Comparison of ENCODE assay signal across 17 cellular contexts in the genomic region with DNA sequence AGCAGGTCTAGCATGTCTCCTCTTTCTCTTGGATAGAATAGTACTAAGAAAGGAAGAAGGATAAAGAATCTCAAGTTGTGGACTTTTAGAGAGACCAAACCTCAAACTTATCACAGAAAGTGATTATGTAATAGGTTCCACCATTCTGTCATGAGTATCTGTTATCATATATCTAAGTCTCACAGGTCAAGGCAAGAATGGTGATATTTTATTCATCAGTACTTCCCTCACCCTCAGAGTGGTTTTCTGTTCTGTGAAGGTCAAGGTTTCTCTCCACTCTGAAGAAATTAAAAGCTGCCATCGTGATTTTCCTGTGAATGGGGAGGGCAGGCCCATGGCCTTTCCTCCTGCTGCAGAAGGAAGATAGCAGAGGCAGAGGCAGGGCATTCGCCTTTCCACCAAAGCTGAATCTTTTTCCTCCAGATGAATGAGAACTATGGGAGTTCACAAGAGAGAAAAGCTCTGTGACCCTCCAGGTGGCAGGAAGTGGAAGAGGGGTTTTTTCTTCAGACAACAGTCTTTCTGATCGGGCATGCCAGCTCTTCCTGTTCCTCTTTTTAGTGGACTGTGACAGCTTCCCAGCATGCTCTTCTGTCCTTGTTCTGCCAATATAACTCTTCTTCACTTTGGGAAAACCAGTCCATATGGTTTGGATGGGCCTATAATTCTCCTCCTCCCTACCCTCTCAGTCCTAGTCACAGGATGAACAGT. TPM values are rescaled to one million over a fixed set of nuclear protein-coding genes. Genes with fewer than 3 reads are reported as not detected.
DNase-seq lines count a peak whose midpoint lies in the region; ATAC-seq, FAIRE-seq and TF ChIP-seq lines count a peak whose summit lies in the region.
"Had no signal": no experiment of that assay in that cellular context is flagged by ENCODE, and none has a peak within 500 bp of the region (broad histone marks: within the 10 kb centered on the region; RNA-seq: fewer than 3 reads in every experiment).

No MANE protein-coding gene starts in this region.

- 0% methylated on average over 3 of the region's 3 CpGs for WGBS in K562 (ENCODE audit: insufficient coverage, low coverage, missing lambda C conversion rate)
- 49 to 60% methylated on average over 3 of the region's 3 CpGs for WGBS in thyroid gland, 2 donors

- POLR2A ChIA-PET in K562 (lab: Yijun Ruan, JAX), result no interaction called here

- H3K4me2 ChIP-seq in K562 (ENCODE audit: insufficient read depth, low read length), result no peak overlapping the region

- H3K27ac ChIP-seq in K562 (ENCODE audit: extremely low read depth, low read depth, low read length) (no peak overlapping the region), vagina (no peak overlapping the region), thyroid gland (no peak overlapping the region)
- H3K27ac ChIP-seq: cardiac muscle cell had no signal

- H3K4me3 ChIP-seq in K562, result no peak overlapping the region
- H3K4me3 ChIP-seq in vagina, result no peak overlapping the region
- H3K4me3 ChIP-seq in thyroid gland (replicated peaks in 1 of 3), result no peak overlapping the region
- H3K4me3 ChIP-seq: cardiac muscle cell had no signal

- no peak overlapping the region for H3K9ac ChIP-seq in K562 (ENCODE audit: insufficient read depth in 1 of 2, low read depth in 2 of 2, low read length in 2 of 2)

- CTCF ChIA-PET in K562 (lab: Yijun Ruan, JAX; ENCODE audit: low intra/inter-chr PET ratio), result no interaction called here

- no peak overlapping the region for H2AFZ ChIP-seq in K562 (ENCODE audit: low read depth, low read length)

- TF ChIP-seq RAD21 in K562 (CRISPR knock-in tag; conservative IDR thresholded peaks at IDR 0.05 in 1 of 2, IDR thresholded peaks at IDR 0.05 in 1 of 2), result no peak

- TF ChIP-seq EP300 in K562 (IDR thresholded peaks at IDR 0.05; ENCODE audit: low read length), result no peak

- 0 out of 2 replicates have a peak, but pooled peaks cover 4% of the 10 kb centered on the region for H4K20me1 ChIP-seq in K562 (replicated peaks; ENCODE audit: control insufficient read depth, insufficient read depth, low read length)

- H3K27me3 ChIP-seq in K562 (ENCODE audit: control insufficient read depth in 2 of 2, insufficient read depth in 2 of 2, low read length in 2 of 2) (peaks cover 0 to 2% of the 10 kb centered on the region in 2 experiments; a peak in 2 of 5 replicates), vagina (no peaks in the 10 kb centered on the region), thyroid gland (no peaks in the 10 kb centered on the region)

- H3K4me1 ChIP-seq in K562 (replicated peaks in 1 of 2; ENCODE audit: control insufficient read depth in 2 of 2, insufficient read depth in 2 of 2, low read length in 2 of 2), result no peaks in the 10 kb centered on the region
- H3K4me1 ChIP-seq in vagina, result no peaks in the 10 kb centered on the region
- no peaks in the 10 kb centered on the region for H3K4me1 ChIP-seq in thyroid gland

- TF ChIP-seq CTCF in K562 (IDR thresholded peaks at IDR 0.05 in 2 of 3, conservative IDR thresholded peaks at IDR 0.05 in 1 of 3; ENCODE audit: insufficient read depth in 2 of 3, low read depth in 1 of 3, low read length in 3 of 3) (no peak), vagina (IDR thresholded peaks at IDR 0.05) (no peak), thyroid gland (IDR thresholded peaks at IDR 0.05) (no peak)

- no peaks in the 10 kb centered on the region for H3K9me3 ChIP-seq in K562 (replicated peaks; ENCODE audit: control insufficient read depth, insufficient read depth, low read depth, low read length)
- H3K9me3 ChIP-seq in vagina, result no peaks in the 10 kb centered on the region
- no peaks in the 10 kb centered on the region for H3K9me3 ChIP-seq in thyroid gland

- TF ChIP-seq POLR2A in K562 (conservative IDR thresholded peaks at IDR 0.05), result no peak
- no peak for TF ChIP-seq POLR2A in vagina (IDR thresholded peaks at IDR 0.05)
- no peak for TF ChIP-seq POLR2A in thyroid gland (IDR thresholded peaks at IDR 0.05)

- DNase-seq in K562 (ENCODE audit: extremely low read depth in 1 of 4, low spot score in 3 of 4) (no peak), vagina (ENCODE audit: extremely low spot score in 2 of 2) (no peak), NCI-H1092 (lab: John Stamatoyannopoulos, UW) (no peak), HUDEP-2 (lab: John Stamatoyannopoulos, UW; ENCODE audit: unreplicated experiment in 76 of 76) (no peak), thyroid gland (no peak)
- DNase-seq: activated CD4-positive, alpha-beta T cell treated with anti-CD3 and anti-CD28 coated beads, Interleukin-2, amount 50 U/mL, for 4 hours; kidney glomerular epithelial cell; stimulated activated CD4-positive, alpha-beta T cell treated with anti-CD3 and anti-CD28 coated beads, Interleukin-4, amount 100 ng/mL, for 24 hours; stimulated activated naive CD4-positive, alpha-beta T cell treated with Interleukin-2 at 50 U/mL for 16 hours had no signal

- H3K79me2 ChIP-seq in K562 (ENCODE audit: control insufficient read depth, insufficient read depth, low read length), result no peaks in the 10 kb centered on the region

- intact Hi-C loops in K562 (cut with micrococcal nuclease), result no loop called here
- intact Hi-C loops in vagina (cut with DNase I), result no loop called here
- intact Hi-C loops in thyroid gland (cut with DNase I), result no loop called here

- FAIRE-seq in K562 (lab: Jason Lieb, UNC), result no peak
- FAIRE-seq: endometrium, H1 had no signal

- ATAC-seq in GM18508 (IDR thresholded peaks at IDR 0.05; ENCODE audit: insufficient read depth, unreplicated experiment), result peak; percentile 43
- ATAC-seq in GM21576 (IDR thresholded peaks at IDR 0.05; ENCODE audit: unreplicated experiment), result peak; percentile 70
- ATAC-seq in HG03432 (IDR thresholded peaks at IDR 0.05; ENCODE audit: unreplicated experiment), result peak; percentile 90
- no peak for ATAC-seq in K562

- H3K9me1 ChIP-seq in K562 (ENCODE audit: control insufficient read depth, insufficient read depth, low read length), result no peaks in the 10 kb centered on the region

- no peaks in the 10 kb centered on the region for H3K36me3 ChIP-seq in K562 (ENCODE audit: control insufficient read depth, insufficient read depth, low read length)
- no peaks in the 10 kb centered on the region for H3K36me3 ChIP-seq in vagina
- no peaks in the 10 kb centered on the region for H3K36me3 ChIP-seq in thyroid gland
- H3K36me3 ChIP-seq: cardiac muscle cell had no signal

- BruUV-seq in K562 (replicated peaks; lab: Mats Ljungman, UMichigan), result no TSS peak

- in situ Hi-C loops in K562 (cut with MboI), result no loop called here

TF ChIP-seq in K562, 482 proteins besides CTCF, POLR2A, EP300 and RAD21:
- no peak for TF ChIP-seq NELFE (IDR thresholded peaks at IDR 0.05; ENCODE audit: insufficient read depth, insufficient read length)
- TF ChIP-seq SPI1 (IDR thresholded peaks at IDR 0.05; ENCODE audit: borderline replicate concordance, low read depth, low read length), result peak; percentile 54; the same call in 1 of the 2 replicates
- no peak for TF ChIP-seq ARNT (IDR thresholded peaks at IDR 0.05)
TF ChIP-seq in K562: peak in this region for 1.

RNA-seq across cellular contexts. Expression of a gene that starts 37.1 kb away (rescaled TPM):
- not detected in 2 replicates for total RNA-seq in K562 (2011; cell fraction: chromatin; rRNA removed; ENCODE audit: low replicate concordance)
- not detected in 2 replicates for total RNA-seq in K562 (2011; cell fraction: nucleolus; rRNA removed)
- total RNA-seq in K562 (2011; cell fraction: nucleoplasm; rRNA removed), result not detected in 2 replicates
- 0.29 TPM in 1 of 2 replicates, not detected in the other for total RNA-seq in K562 (2014; rRNA removed)
- total RNA-seq in K562 (2014; rRNA removed; fragmentation: Illumina TruSeq; extraction: Trizol), result not detected in 2 replicates
- not detected in 2 replicates for total RNA-seq in K562 (2015; rRNA removed; fragmentation: Illumina TruSeq; extraction: Trizol)
- not detected in 2 replicates for total RNA-seq in K562 (2021)
- polyA plus RNA-seq in K562 (2011; rRNA removed), result not detected in 2 replicates
- polyA plus RNA-seq in K562 (2011; cell fraction: cytosol; rRNA removed), result 0.09 TPM in 1 of 2 replicates, not detected in the other
- not detected in 2 replicates for polyA plus RNA-seq in K562 (2011; cell fraction: nucleus; rRNA removed)
- polyA plus RNA-seq in K562 (2012), result 0.12 TPM in 1 of 2 replicates, not detected in the other
- not detected in 2 replicates for polyA plus RNA-seq in K562 (2014; fragmentation: Illumina TruSeq; extraction: Trizol)
- polyA plus RNA-seq in K562 (2014; fragmentation: Nextera tagmentation; extraction: Ambion mirVana), result not detected
- not detected in 2 replicates for polyA plus RNA-seq in K562 (2014; rRNA removed)
- not detected in 2 replicates for polyA minus RNA-seq in K562 (2011; rRNA and poly(A)+ RNA removed)
- polyA minus RNA-seq in K562 (2011; cell fraction: cytosol; rRNA and poly(A)+ RNA removed), result not detected in 2 replicates
- polyA minus RNA-seq in K562 (2011; cell fraction: nucleus; rRNA and poly(A)+ RNA removed), result not detected in 2 replicates
- not detected for total RNA-seq in vagina
- total RNA-seq in thyroid gland, result under 1 TPM in 1 of 4 donors, not detected in 3; 0.89 TPM
- total RNA-seq: cardiac muscle cell, glomerular endothelial cell, pulmonary artery endothelial cell had no signal
- polyA plus RNA-seq: cardiac muscle cell had no signal
